1 cellular context compared by ENCODE assay signal in the genomic region with DNA sequence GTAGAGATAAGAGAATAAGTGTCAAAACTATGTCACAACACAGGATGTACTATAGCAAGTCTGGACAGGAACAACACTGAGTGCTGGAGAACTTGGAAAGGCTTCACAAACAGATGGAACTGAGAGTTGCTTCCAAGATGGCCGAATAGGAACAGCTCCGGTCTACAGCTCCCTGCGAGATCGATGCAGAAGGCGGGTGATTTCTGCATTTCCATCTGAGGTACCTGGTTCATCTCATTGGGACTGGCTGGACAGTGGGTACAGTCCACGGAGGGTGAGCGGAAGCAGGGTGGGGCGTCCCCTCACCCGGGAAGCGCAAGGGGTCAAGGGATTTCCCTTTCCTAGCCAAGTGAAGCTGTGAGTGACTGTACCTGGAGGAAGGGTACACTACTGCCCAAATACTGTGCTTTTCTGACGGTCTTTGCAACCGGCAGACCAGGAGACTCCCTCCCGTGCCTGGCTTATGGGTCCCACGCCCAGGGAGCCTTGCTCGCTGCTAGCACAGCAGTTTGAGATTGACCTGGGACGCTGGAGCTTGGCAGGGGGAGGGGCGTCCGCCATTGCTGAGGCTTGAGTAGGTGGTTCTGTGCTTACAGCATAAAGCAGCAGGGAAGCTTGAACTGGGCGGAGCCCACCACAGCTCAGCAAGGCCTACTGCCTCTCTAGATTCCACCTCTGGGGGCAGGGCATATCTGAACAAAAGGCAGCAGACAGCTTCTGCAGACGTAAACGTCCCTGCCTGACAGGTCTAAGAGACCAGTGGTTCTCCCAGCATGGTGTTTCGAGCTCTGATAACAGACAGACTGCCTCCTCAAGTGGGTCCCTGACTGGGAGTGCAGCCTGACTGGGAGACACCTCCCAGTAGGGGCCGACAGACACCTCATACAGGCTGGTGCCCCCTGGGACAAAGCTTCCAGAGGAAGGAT.
TF ChIP-seq lines count a peak whose summit lies in the region.

No MANE protein-coding gene starts in this region.

TF ChIP-seq in HepG2, 621 proteins besides CTCF, POLR2A, EP300 and RAD21 (continued from another document and continues in another):
- no peak for TF ChIP-seq ZNF747 (CRISPR knock-in tag; IDR thresholded peaks at IDR 0.05; ENCODE audit: borderline replicate concordance)
- TF ChIP-seq SSRP1 (CRISPR knock-in tag; IDR thresholded peaks at IDR 0.05) = no peak
- no peak for TF ChIP-seq ZNF335 (CRISPR knock-in tag; IDR thresholded peaks at IDR 0.05)
- no peak for TF ChIP-seq HDAC6 (IDR thresholded peaks at IDR 0.05; ENCODE audit: low read depth, low read length)
- TF ChIP-seq FOXK1 (CRISPR knock-in tag; IDR thresholded peaks at IDR 0.05; ENCODE audit: borderline replicate concordance, low read depth) = no peak
- TF ChIP-seq SALL1 (CRISPR knock-in tag; IDR thresholded peaks at IDR 0.05) = 0 out of 2 replicates have a peak, but pooled peaks have one; percentile 27
- no peak for TF ChIP-seq GATAD1 (CRISPR knock-in tag; IDR thresholded peaks at IDR 0.05)
- TF ChIP-seq ZNF772 (CRISPR knock-in tag; IDR thresholded peaks at IDR 0.05) = no peak
- TF ChIP-seq U2AF1 (optimal IDR thresholded peaks at IDR 0.05; ENCODE audit: low read depth, low read length) = no peak
- TF ChIP-seq, protein P1, sequence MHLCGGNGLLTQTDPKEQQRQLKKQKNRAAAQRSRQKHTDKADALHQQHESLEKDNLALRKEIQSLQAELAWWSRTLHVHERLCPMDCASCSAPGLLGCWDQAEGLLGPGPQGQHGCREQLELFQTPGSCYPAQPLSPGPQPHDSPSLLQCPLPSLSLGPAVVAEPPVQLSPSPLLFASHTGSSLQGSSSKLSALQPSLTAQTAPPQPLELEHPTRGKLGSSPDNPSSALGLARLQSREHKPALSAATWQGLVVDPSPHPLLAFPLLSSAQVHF (CRISPR knock-in tag; IDR thresholded peaks at IDR 0.05) = no peak
- TF ChIP-seq, protein P2, sequence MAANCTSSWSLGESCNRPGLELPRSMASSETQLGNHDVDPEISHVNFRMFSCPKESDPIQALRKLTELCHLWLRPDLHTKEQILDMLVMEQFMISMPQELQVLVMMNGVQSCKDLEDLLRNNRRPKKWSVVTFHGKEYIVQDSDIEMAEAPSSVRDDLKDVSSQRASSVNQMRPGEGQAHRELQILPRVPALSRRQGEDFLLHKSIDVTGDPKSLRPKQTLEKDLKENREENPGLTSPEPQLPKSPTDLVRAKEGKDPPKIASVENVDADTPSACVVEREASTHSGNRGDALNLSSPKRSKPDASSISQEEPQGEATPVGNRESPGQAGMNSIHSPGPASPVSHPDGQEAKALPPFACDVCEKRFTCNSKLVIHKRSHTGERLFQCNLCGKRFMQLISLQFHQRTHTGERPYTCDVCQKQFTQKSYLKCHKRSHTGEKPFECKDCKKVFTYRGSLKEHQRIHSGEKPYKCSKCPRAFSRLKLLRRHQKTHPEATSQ (CRISPR knock-in tag; IDR thresholded peaks at IDR 0.05; ENCODE audit: borderline replicate concordance) = 0 out of 2 replicates have a peak, but pooled peaks have one; percentile 28
- 0 out of 2 replicates have a peak, but pooled peaks have one; percentile 25 for TF ChIP-seq NRL (CRISPR knock-in tag; IDR thresholded peaks at IDR 0.05; ENCODE audit: borderline replicate concordance)
- TF ChIP-seq, protein P3, sequence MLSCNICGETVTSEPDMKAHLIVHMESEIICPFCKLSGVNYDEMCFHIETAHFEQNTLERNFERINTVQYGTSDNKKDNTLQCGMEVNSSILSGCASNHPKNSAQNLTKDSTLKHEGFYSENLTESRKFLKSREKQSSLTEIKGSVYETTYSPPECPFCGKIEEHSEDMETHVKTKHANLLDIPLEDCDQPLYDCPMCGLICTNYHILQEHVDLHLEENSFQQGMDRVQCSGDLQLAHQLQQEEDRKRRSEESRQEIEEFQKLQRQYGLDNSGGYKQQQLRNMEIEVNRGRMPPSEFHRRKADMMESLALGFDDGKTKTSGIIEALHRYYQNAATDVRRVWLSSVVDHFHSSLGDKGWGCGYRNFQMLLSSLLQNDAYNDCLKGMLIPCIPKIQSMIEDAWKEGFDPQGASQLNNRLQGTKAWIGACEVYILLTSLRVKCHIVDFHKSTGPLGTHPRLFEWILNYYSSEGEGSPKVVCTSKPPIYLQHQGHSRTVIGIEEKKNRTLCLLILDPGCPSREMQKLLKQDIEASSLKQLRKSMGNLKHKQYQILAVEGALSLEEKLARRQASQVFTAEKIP (CRISPR knock-in tag; IDR thresholded peaks at IDR 0.05; ENCODE audit: borderline replicate concordance) = no peak
- no peak for TF ChIP-seq HOXA9 (CRISPR knock-in tag; IDR thresholded peaks at IDR 0.05; ENCODE audit: borderline replicate concordance)
- TF ChIP-seq FOXP1 (IDR thresholded peaks at IDR 0.05) = no peak
- TF ChIP-seq FOXP1 (CRISPR knock-in tag; IDR thresholded peaks at IDR 0.05) = no peak
- TF ChIP-seq ZNF136 (CRISPR knock-in tag; IDR thresholded peaks at IDR 0.05; ENCODE audit: low read depth) = no peak
- TF ChIP-seq, protein P4, sequence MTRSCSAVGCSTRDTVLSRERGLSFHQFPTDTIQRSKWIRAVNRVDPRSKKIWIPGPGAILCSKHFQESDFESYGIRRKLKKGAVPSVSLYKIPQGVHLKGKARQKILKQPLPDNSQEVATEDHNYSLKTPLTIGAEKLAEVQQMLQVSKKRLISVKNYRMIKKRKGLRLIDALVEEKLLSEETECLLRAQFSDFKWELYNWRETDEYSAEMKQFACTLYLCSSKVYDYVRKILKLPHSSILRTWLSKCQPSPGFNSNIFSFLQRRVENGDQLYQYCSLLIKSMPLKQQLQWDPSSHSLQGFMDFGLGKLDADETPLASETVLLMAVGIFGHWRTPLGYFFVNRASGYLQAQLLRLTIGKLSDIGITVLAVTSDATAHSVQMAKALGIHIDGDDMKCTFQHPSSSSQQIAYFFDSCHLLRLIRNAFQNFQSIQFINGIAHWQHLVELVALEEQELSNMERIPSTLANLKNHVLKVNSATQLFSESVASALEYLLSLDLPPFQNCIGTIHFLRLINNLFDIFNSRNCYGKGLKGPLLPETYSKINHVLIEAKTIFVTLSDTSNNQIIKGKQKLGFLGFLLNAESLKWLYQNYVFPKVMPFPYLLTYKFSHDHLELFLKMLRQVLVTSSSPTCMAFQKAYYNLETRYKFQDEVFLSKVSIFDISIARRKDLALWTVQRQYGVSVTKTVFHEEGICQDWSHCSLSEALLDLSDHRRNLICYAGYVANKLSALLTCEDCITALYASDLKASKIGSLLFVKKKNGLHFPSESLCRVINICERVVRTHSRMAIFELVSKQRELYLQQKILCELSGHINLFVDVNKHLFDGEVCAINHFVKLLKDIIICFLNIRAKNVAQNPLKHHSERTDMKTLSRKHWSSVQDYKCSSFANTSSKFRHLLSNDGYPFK (CRISPR knock-in tag; IDR thresholded peaks at IDR 0.05; ENCODE audit: borderline replicate concordance) = 0 out of 2 replicates have a peak, but pooled peaks have one; percentile 50
- TF ChIP-seq, protein P5, sequence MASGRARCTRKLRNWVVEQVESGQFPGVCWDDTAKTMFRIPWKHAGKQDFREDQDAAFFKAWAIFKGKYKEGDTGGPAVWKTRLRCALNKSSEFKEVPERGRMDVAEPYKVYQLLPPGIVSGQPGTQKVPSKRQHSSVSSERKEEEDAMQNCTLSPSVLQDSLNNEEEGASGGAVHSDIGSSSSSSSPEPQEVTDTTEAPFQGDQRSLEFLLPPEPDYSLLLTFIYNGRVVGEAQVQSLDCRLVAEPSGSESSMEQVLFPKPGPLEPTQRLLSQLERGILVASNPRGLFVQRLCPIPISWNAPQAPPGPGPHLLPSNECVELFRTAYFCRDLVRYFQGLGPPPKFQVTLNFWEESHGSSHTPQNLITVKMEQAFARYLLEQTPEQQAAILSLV (CRISPR knock-in tag; IDR thresholded peaks at IDR 0.05; ENCODE audit: borderline replicate concordance) = 0 out of 2 replicates have a peak, but pooled peaks have one; percentile 30
- no peak for TF ChIP-seq ZFY (CRISPR knock-in tag; IDR thresholded peaks at IDR 0.05)
- no peak for TF ChIP-seq ZNF83 (CRISPR knock-in tag; IDR thresholded peaks at IDR 0.05; ENCODE audit: borderline replicate concordance)
- TF ChIP-seq ZBTB7B (CRISPR knock-in tag; IDR thresholded peaks at IDR 0.05) = 0 out of 2 replicates have a peak, but pooled peaks have one; percentile 33
- no peak for TF ChIP-seq ZFP37 (CRISPR knock-in tag; IDR thresholded peaks at IDR 0.05; ENCODE audit: borderline replicate concordance)
- TF ChIP-seq, protein P6, sequence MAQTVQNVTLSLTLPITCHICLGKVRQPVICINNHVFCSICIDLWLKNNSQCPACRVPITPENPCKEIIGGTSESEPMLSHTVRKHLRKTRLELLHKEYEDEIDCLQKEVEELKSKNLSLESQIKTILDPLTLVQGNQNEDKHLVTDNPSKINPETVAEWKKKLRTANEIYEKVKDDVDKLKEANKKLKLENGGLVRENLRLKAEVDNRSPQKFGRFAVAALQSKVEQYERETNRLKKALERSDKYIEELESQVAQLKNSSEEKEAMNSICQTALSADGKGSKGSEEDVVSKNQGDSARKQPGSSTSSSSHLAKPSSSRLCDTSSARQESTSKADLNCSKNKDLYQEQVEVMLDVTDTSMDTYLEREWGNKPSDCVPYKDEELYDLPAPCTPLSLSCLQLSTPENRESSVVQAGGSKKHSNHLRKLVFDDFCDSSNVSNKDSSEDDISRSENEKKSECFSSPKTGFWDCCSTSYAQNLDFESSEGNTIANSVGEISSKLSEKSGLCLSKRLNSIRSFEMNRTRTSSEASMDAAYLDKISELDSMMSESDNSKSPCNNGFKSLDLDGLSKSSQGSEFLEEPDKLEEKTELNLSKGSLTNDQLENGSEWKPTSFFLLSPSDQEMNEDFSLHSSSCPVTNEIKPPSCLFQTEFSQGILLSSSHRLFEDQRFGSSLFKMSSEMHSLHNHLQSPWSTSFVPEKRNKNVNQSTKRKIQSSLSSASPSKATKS (CRISPR knock-in tag; IDR thresholded peaks at IDR 0.05) = no peak
- TF ChIP-seq ZMYM4 (CRISPR knock-in tag; IDR thresholded peaks at IDR 0.05) = peak; percentile 51; the same call in 1 of the 2 replicates
- TF ChIP-seq NPAS2 (CRISPR knock-in tag; IDR thresholded peaks at IDR 0.05; ENCODE audit: borderline replicate concordance) = no peak
- TF ChIP-seq KLF13 (CRISPR knock-in tag; IDR thresholded peaks at IDR 0.05) = no peak
- no peak for TF ChIP-seq ZNF660 (CRISPR knock-in tag; IDR thresholded peaks at IDR 0.05; ENCODE audit: borderline replicate concordance, low read depth)
- no peak for TF ChIP-seq ELF3 (CRISPR knock-in tag; IDR thresholded peaks at IDR 0.05)
- no peak for TF ChIP-seq ETV5 (CRISPR knock-in tag; IDR thresholded peaks at IDR 0.05; ENCODE audit: borderline replicate concordance)
- TF ChIP-seq CAMTA2 (CRISPR knock-in tag; IDR thresholded peaks at IDR 0.05; ENCODE audit: borderline replicate concordance) = no peak
- no peak for TF ChIP-seq POGZ (CRISPR knock-in tag; IDR thresholded peaks at IDR 0.05)
- TF ChIP-seq ZBTB38 (CRISPR knock-in tag; IDR thresholded peaks at IDR 0.05) = 0 out of 2 replicates have a peak, but pooled peaks have one; percentile 53
- TF ChIP-seq, protein P7, sequence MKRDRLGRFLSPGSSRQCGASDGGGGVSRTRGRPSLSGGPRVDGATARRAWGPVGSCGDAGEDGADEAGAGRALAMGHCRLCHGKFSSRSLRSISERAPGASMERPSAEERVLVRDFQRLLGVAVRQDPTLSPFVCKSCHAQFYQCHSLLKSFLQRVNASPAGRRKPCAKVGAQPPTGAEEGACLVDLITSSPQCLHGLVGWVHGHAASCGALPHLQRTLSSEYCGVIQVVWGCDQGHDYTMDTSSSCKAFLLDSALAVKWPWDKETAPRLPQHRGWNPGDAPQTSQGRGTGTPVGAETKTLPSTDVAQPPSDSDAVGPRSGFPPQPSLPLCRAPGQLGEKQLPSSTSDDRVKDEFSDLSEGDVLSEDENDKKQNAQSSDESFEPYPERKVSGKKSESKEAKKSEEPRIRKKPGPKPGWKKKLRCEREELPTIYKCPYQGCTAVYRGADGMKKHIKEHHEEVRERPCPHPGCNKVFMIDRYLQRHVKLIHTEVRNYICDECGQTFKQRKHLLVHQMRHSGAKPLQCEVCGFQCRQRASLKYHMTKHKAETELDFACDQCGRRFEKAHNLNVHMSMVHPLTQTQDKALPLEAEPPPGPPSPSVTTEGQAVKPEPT (CRISPR knock-in tag; IDR thresholded peaks at IDR 0.05; ENCODE audit: low read depth) = no peak
- 0 out of 2 replicates have a peak, but pooled peaks have one; percentile 49 for TF ChIP-seq ZNF292 (CRISPR knock-in tag; IDR thresholded peaks at IDR 0.05; ENCODE audit: borderline replicate concordance, low read depth)
- TF ChIP-seq CCDC6 (CRISPR knock-in tag; IDR thresholded peaks at IDR 0.05) = no peak
- TF ChIP-seq BHLHE40 (IDR thresholded peaks at IDR 0.05; ENCODE audit: low read length) = no peak
- TF ChIP-seq MZF1 (CRISPR knock-in tag; IDR thresholded peaks at IDR 0.05; ENCODE audit: borderline replicate concordance) = no peak
- no peak for TF ChIP-seq MBNL3 (CRISPR knock-in tag; conservative IDR thresholded peaks at IDR 0.05)
